ENCODE assay signal across 18 cellular contexts in genomic region chr1:17225140-17225539, GRCh38. TPM values are rescaled to one million over a fixed set of nuclear protein-coding genes. Genes with fewer than 3 reads are reported as not detected.
DNase-seq lines count a peak whose midpoint lies in the region; ATAC-seq and TF ChIP-seq lines count a peak whose summit lies in the region.
"Had no signal": no experiment of that assay in that cellular context is flagged by ENCODE, and none has a peak within 500 bp of the region (broad histone marks: within the 10 kb centered on the region; RNA-seq: fewer than 3 reads in every experiment).

No MANE protein-coding gene starts in this region.

- in situ Hi-C loops in Panc1 (cut with HindIII; ENCODE audit: low pct_unique_long_range_greater_than_20kb, low sequenced_read_pairs) = no loop called here

- H3K27me3 ChIP-seq in Panc1 (ENCODE audit: control insufficient read depth, insufficient read depth, low read length) = no peaks in the 10 kb centered on the region
- H3K27me3 ChIP-seq in esophagus squamous epithelium = peaks cover 0 to 42% (median 0%) of the 10 kb centered on the region in 4 donors
- peaks cover 4% of the 10 kb centered on the region for H3K27me3 ChIP-seq in osteoblast (ENCODE audit: insufficient read depth, low read length)
- H3K27me3 ChIP-seq: BLaER1 had no signal

- no peak overlapping the region for H2AFZ ChIP-seq in osteoblast (ENCODE audit: low read length)

- CTCF ChIA-PET in HEK293 (lab: Yijun Ruan, JAX) (interaction anchor here (1.0 kb wide), 1 partner anchor 41 kb away, joined by 4 read pairs; no protein-coding TSS in a partner anchor), Panc1 (lab: Charles Lee) (interaction anchor here (1.1 kb wide), 1 partner anchor 90 kb away, joined by 3 read pairs; no protein-coding TSS in a partner anchor)

- intact Hi-C loops in Panc1 (cut with micrococcal nuclease; ENCODE audit: unreplicated experiment) = no loop called here
- intact Hi-C loops in esophagus squamous epithelium (cut with DNase I) = no loop called here

- no peak for TF ChIP-seq CTCF in HEK293 (tag by site-specific recombination; IDR thresholded peaks at IDR 0.05)
- no peak for TF ChIP-seq CTCF in Panc1 (IDR thresholded peaks at IDR 0.05)
- TF ChIP-seq CTCF in esophagus squamous epithelium (IDR thresholded peaks at IDR 0.05) = no peak
- no peak for TF ChIP-seq CTCF in osteoblast (IDR thresholded peaks at IDR 0.05; ENCODE audit: extremely low read depth, low read depth, low read length)

- 73 to 79% methylated on average over 4 to 6 of the region's 6 CpGs for WGBS in esophagus squamous epithelium, 2 donors

- no peaks in the 10 kb centered on the region for H3K79me2 ChIP-seq in osteoblast (ENCODE audit: insufficient read depth, low read length)

- TF ChIP-seq POLR2A in esophagus squamous epithelium (IDR thresholded peaks at IDR 0.05) = no peak

- H3K4me1 ChIP-seq in HEK293 (ENCODE audit: control insufficient read depth, insufficient read depth, low read length) = no peaks in the 10 kb centered on the region
- peaks cover 34% of the 10 kb centered on the region for H3K4me1 ChIP-seq in Panc1 (ENCODE audit: control insufficient read depth, insufficient read depth, low read length)
- peaks cover 10 to 64% (median 12%) of the 10 kb centered on the region in 3 donors for H3K4me1 ChIP-seq in esophagus squamous epithelium
- peaks cover 7% of the 10 kb centered on the region for H3K4me1 ChIP-seq in osteoblast (ENCODE audit: insufficient read depth, low read length)
- H3K4me1 ChIP-seq: BLaER1 had no signal

- H3K27ac ChIP-seq in HEK293 (ENCODE audit: extremely low read depth, low read depth, low read length) (no peak overlapping the region), Panc1 (ENCODE audit: low read length) (peak overlapping the region; percentile 82), esophagus squamous epithelium (peak overlapping the region in 3 of 4 donors; percentile 56 to 81 (median 80)), osteoblast (ENCODE audit: low read depth, low read length) (no peak overlapping the region)
- H3K27ac ChIP-seq: BLaER1, HL-60 had no signal

- no peak for ATAC-seq in Panc1
- no peak for ATAC-seq in HG03108 (IDR thresholded peaks at IDR 0.05; ENCODE audit: unreplicated experiment)
- no peak for ATAC-seq in left lobe of liver
- ATAC-seq: CD8-positive, alpha-beta T cell; GM12878 had no signal

- no peak overlapping the region for H3K4me2 ChIP-seq in osteoblast (ENCODE audit: insufficient read depth, low read length)
- H3K4me2 ChIP-seq: BLaER1 had no signal

- H3K36me3 ChIP-seq in HEK293 (ENCODE audit: control insufficient read depth in 2 of 2, insufficient read depth in 1 of 2, low read length in 2 of 2) (no peaks in the 10 kb centered on the region), Panc1 (ENCODE audit: control insufficient read depth, insufficient read depth, low read length) (no peaks in the 10 kb centered on the region), esophagus squamous epithelium (peaks cover 0 to 17% (median 0%) of the 10 kb centered on the region in 3 donors), osteoblast (ENCODE audit: insufficient read depth, low read length) (no peaks in the 10 kb centered on the region)
- H3K36me3 ChIP-seq: BLaER1 had no signal

- DNase-seq in Panc1 (ENCODE audit: low read depth, low spot score) (no peak), esophagus squamous epithelium (lab: John Stamatoyannopoulos, UW) (no peak), osteoblast (ENCODE audit: insufficient read length, low spot score, missing footprints) (peak; percentile 62), left lobe of liver (ENCODE audit: low spot score) (no peak), CD1c-positive myeloid dendritic cell (ENCODE audit: extremely low spot score) (no peak)
- DNase-seq: 8988T; Calu3; CD8-positive, alpha-beta T cell; DMS79 treated with DMSO at 0.1 percent for 48 hours; GOT3; H9 had no signal

- H3K9me3 ChIP-seq in HEK293 (ENCODE audit: control insufficient read depth, insufficient read depth, low read depth, low read length) = no peaks in the 10 kb centered on the region
- H3K9me3 ChIP-seq in Panc1 (ENCODE audit: control insufficient read depth, insufficient read depth, low read depth, low read length) = no peaks in the 10 kb centered on the region
- H3K9me3 ChIP-seq in esophagus squamous epithelium = no peaks in the 10 kb centered on the region
- no peaks in the 10 kb centered on the region for H3K9me3 ChIP-seq in osteoblast (ENCODE audit: low read depth, low read length)
- H3K9me3 ChIP-seq: BLaER1 had no signal

- POLR2A ChIA-PET in HEK293 (lab: Yijun Ruan, JAX) (no interaction called here), Panc1 (lab: Charles Lee) (no interaction called here)

- H4K20me1 ChIP-seq in osteoblast (ENCODE audit: insufficient read depth, low read length) = no peaks in the 10 kb centered on the region
- H4K20me1 ChIP-seq: BLaER1 had no signal

- no peak overlapping the region for H3K4me3 ChIP-seq in HEK293 (ENCODE audit: low read depth, low read length)
- no peak overlapping the region for H3K4me3 ChIP-seq in Panc1 (ENCODE audit: low read depth in 2 of 2, low read length in 2 of 2)
- H3K4me3 ChIP-seq in esophagus squamous epithelium = no peak overlapping the region
- H3K4me3 ChIP-seq in osteoblast (ENCODE audit: insufficient read depth, low read length) = no peak overlapping the region
- H3K4me3 ChIP-seq: BLaER1, GM12878 had no signal

- no TSS peak for BruUV-seq in Panc1 (replicated peaks; lab: Mats Ljungman, UMichigan)

TF ChIP-seq in HEK293, 187 proteins besides CTCF, POLR2A, EP300 and RAD21:
- TF ChIP-seq ZBTB17 (tag by site-specific recombination; IDR thresholded peaks at IDR 0.05) = peak; percentile 56; the same call in 1 of the 2 replicates
- TF ChIP-seq PRDM1 (tag by site-specific recombination; IDR thresholded peaks at IDR 0.05) = no peak

RNA-seq across cellular contexts. Expression of gene PADI1, which starts 20.2 kb away (rescaled TPM):
- total RNA-seq in Panc1 (2021; ENCODE audit: unreplicated experiment) (2.3 TPM), esophagus squamous epithelium (100 to 1,000 TPM in 2 of 4 donors, 10 to 100 TPM in 2; 45.3 to 121 (median 75.1) TPM), osteoblast (under 0.01 TPM in 2 replicates), left lobe of liver (not detected)
- polyA plus RNA-seq in Panc1 (2012; ENCODE audit: insufficient read length) = 2.6 TPM
- total RNA-seq: CD8-positive, alpha-beta T cell; GM12878 had no signal
- polyA plus RNA-seq: AG04450, CD14-positive monocyte had no signal

RNA-seq across cellular contexts. Expression of gene PADI3, which starts 23.8 kb away (rescaled TPM):
- total RNA-seq in Panc1 (2021; ENCODE audit: unreplicated experiment) (3.4 TPM), esophagus squamous epithelium (1 to 10 TPM in 3 of 4 donors, under 1 TPM in 1; 0.64 to 9.9 (median 2.3) TPM), osteoblast (not detected in 2 replicates), left lobe of liver (not detected)
- 4.4 TPM for polyA plus RNA-seq in Panc1 (2012; ENCODE audit: insufficient read length)
- total RNA-seq: CD8-positive, alpha-beta T cell; GM12878 had no signal
- polyA plus RNA-seq: CD14-positive monocyte had no signal

Comparison
In these comparisons a context has a peak if more than half of its experiments do, and no peak if none do; other contexts are left out.
1. H3K27ac ChIP-seq: peak in Panc1 (single experiment) and esophagus squamous epithelium (3 of 4); none in HEK293 (single experiment) and osteoblast (single experiment).
2. RNA of gene PADI1, which starts 20.2 kb away (total RNA-seq): 45.3 to 121 TPM in esophagus squamous epithelium; 2.3 TPM in Panc1 (single experiment), under 0.01 TPM in osteoblast and not detected in left lobe of liver (single experiment); every median in the first group is over 10 times any median in the second.